7 cellular contexts compared by ENCODE assay signal in genomic region chr18:41763361-41763760, GRCh38.
"Had no signal": no experiment of that assay in that cellular context is flagged by ENCODE, and none has a peak within 500 bp of the region (broad histone marks: within the 10 kb centered on the region; RNA-seq: fewer than 3 reads in every experiment).

No MANE protein-coding gene starts in this region.

- H3K27ac ChIP-seq: HL-60 had no signal

- H3K4me3 ChIP-seq: K562 had no signal

- ATAC-seq: HepG2, K562 had no signal

- FAIRE-seq: HepG2, HTR-8/SVneo, K562 had no signal

- DNase-seq: IMR-90, KBM-7, KG1 had no signal
